In genomic region chr17:49433000-49433694, GRCh38 we compare ENCODE assay signal across 1 cellular context.
A peak's percentile ranks its signal among the peaks of the same experiment; 100 is the strongest.
TF ChIP-seq lines count a peak whose summit lies in the region.

No MANE protein-coding gene starts in this region.

TF ChIP-seq in HepG2, 621 proteins besides CTCF, POLR2A, EP300 and RAD21:
- no peak for TF ChIP-seq BRD4 (CRISPR knock-in tag; IDR thresholded peaks at IDR 0.05)
- no peak for TF ChIP-seq PRDM10 (CRISPR knock-in tag; IDR thresholded peaks at IDR 0.05; ENCODE audit: low read depth)
- 0 out of 2 replicates have a peak, but pooled peaks have one; percentile 56 for TF ChIP-seq ZMYM3 (CRISPR knock-in tag; IDR thresholded peaks at IDR 0.05)
- no peak for TF ChIP-seq MXD4 (CRISPR knock-in tag; IDR thresholded peaks at IDR 0.05)
